ENCODE assay signal across 1 cellular context in the genomic region with DNA sequence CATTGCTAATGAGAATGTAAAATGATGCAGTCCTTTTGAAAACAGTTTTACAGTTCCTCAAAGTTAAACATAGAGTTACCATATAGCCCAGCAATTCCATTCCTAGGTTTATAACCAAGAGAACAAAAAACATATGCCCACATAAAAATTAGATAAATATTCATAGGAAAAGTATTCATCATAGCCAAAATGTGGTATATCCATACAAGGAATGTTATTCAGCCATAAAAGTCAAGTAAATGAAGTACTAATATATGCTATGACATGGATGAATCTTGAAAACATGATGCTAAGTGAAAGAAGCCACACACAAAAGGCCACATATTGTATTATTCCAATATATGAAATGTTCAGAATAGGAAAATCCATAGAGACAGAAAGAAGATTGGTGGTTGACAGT.
TF ChIP-seq lines count a peak whose summit lies in the region.

No MANE protein-coding gene starts in this region.

TF ChIP-seq in HepG2, 621 proteins besides CTCF, POLR2A, EP300 and RAD21 (continued from another document):
- TF ChIP-seq LBX2 (CRISPR knock-in tag; IDR thresholded peaks at IDR 0.05; ENCODE audit: borderline replicate concordance) (no peak), YEATS4 (CRISPR knock-in tag; IDR thresholded peaks at IDR 0.05; ENCODE audit: borderline replicate concordance) (no peak), HNF4G (IDR thresholded peaks at IDR 0.05; ENCODE audit: borderline replicate concordance, low read depth, low read length) (no peak), HNF4G (CRISPR knock-in tag; IDR thresholded peaks at IDR 0.05; ENCODE audit: borderline replicate concordance, low read depth) (no peak), ZNF784 (CRISPR knock-in tag; IDR thresholded peaks at IDR 0.05; ENCODE audit: borderline replicate concordance) (no peak), HDAC1 (CRISPR knock-in tag; IDR thresholded peaks at IDR 0.05) (no peak), TCF12 (IDR thresholded peaks at IDR 0.05) (no peak), TCF12 (CRISPR knock-in tag; IDR thresholded peaks at IDR 0.05) (no peak), ZNF891 (CRISPR knock-in tag; IDR thresholded peaks at IDR 0.05) (no peak), POGZ (CRISPR knock-in tag; IDR thresholded peaks at IDR 0.05) (no peak), ZNF557 (CRISPR knock-in tag; IDR thresholded peaks at IDR 0.05) (no peak), JUND (CRISPR knock-in tag; IDR thresholded peaks at IDR 0.05) (no peak)
